9 cellular contexts compared by ENCODE assay signal in the genomic region with DNA sequence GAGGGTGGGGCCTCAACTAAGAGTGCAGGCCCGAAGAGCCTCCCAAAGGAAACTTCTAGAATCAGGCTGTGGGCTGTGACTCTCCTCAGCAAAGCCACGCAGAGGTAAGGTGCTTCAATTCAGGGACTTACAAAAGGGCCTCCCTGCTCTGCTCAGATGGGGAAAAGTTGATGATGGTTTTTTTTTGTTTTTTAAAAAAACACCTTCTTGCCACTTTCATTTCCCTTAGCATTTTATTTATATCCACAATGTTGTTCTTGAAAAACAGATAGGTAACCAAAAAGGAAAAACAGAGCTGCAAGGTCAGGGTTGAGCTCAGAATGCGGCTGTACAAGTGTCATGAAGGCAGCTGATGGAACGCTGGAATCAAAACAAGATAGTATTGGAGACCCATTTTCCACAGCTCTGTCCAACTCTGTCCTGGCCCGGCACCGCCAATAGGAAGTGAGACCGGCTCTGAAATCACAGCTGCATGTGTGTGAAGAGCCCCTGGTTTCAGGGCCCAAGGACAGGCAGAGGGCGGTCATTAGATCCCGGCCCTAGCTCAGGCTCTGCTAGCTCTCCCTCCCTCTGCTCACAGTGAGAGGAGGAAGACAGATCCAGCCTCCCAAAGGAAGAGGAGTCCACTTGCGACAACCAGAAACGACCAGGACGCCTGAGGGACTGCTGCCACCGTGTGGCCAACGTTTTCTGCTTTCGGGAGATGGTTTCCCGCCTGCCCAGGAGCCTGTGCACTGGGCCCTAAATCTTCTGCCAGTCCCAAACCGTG. TPM values are rescaled to one million over a fixed set of nuclear protein-coding genes. Genes with fewer than 3 reads are reported as not detected.
DNase-seq lines count a peak whose midpoint lies in the region; ATAC-seq and TF ChIP-seq lines count a peak whose summit lies in the region.
"Had no signal": no experiment of that assay in that cellular context is flagged by ENCODE, and none has a peak within 500 bp of the region (broad histone marks: within the 10 kb centered on the region; RNA-seq: fewer than 3 reads in every experiment).

No MANE protein-coding gene starts in this region.

- H3K36me3 ChIP-seq in SU-DHL-6 (ENCODE audit: low read length) (0 out of 2 replicates have a peak, but pooled peaks cover 4% of the 10 kb centered on the region), cardiac muscle cell (peaks cover 13% of the 10 kb centered on the region), trophoblast cell (ENCODE audit: control insufficient read depth in 1 of 2, insufficient read depth in 2 of 2, low read length in 2 of 2) (peaks cover 44 to 50% of the 10 kb centered on the region in 2 experiments), tibial artery (peaks cover 6 to 39% (median 24%) of the 10 kb centered on the region in 3 donors)

- H3K79me1 ChIP-seq in trophoblast cell (ENCODE audit: low read length) = no peaks in the 10 kb centered on the region

- no peaks in the 10 kb centered on the region for H3K27me3 Mint-ChIP-seq in activated naive CD8-positive, alpha-beta T cell treated with anti-CD3 and anti-CD28 coated beads, Interleukin-2, amount 50 U/mL, for 24 hours

- no peak overlapping the region for H2BK120ac ChIP-seq in trophoblast cell (ENCODE audit: insufficient read depth, low read length, poor library complexity)

- no peaks in the 10 kb centered on the region for H3F3A ChIP-seq in SU-DHL-6 (ENCODE audit: insufficient read depth)

- H3K18ac ChIP-seq in trophoblast cell (ENCODE audit: low read length) = no peak overlapping the region

- H3K36me3 Mint-ChIP-seq in activated naive CD8-positive, alpha-beta T cell treated with anti-CD3 and anti-CD28 coated beads, Interleukin-2, amount 50 U/mL, for 24 hours (ENCODE audit: low read depth) = peaks cover 25% of the 10 kb centered on the region

- no peak overlapping the region for H3K4me3 ChIP-seq in SU-DHL-6 (ENCODE audit: insufficient read depth, low read length, poor library complexity, severe bottlenecking)
- H3K4me3 ChIP-seq in cardiac muscle cell = no peak overlapping the region
- no peak overlapping the region for H3K4me3 ChIP-seq in trophoblast cell (ENCODE audit: low read depth, low read length)
- H3K4me3 ChIP-seq in tibial artery = peak overlapping the region; percentile 3 to 17

- peaks cover 31% of the 10 kb centered on the region for H3K4me1 ChIP-seq in cardiac muscle cell (ENCODE audit: low read depth)
- H3K4me1 ChIP-seq in trophoblast cell (ENCODE audit: control insufficient read depth in 1 of 2, insufficient read depth in 2 of 2, low read length in 2 of 2) = no peaks in the 10 kb centered on the region
- H3K4me1 ChIP-seq in tibial artery = peaks cover 19 to 31% (median 24%) of the 10 kb centered on the region in 4 donors

- H4K8ac ChIP-seq in trophoblast cell (ENCODE audit: low read depth, low read length) = no peak overlapping the region

- no peak overlapping the region for H2BK12ac ChIP-seq in trophoblast cell (ENCODE audit: low read length)

- peaks cover 40% of the 10 kb centered on the region for H3K4me1 Mint-ChIP-seq in activated naive CD8-positive, alpha-beta T cell treated with anti-CD3 and anti-CD28 coated beads, Interleukin-2, amount 50 U/mL, for 24 hours

- no peak overlapping the region for H2AK5ac ChIP-seq in trophoblast cell (ENCODE audit: low read length)

- H3K9ac ChIP-seq in SU-DHL-6 (ENCODE audit: low read length) = no peak overlapping the region
- no peak overlapping the region for H3K9ac ChIP-seq in trophoblast cell (ENCODE audit: low read length)

- H2BK5ac ChIP-seq in trophoblast cell (ENCODE audit: low read depth, low read length, poor library complexity) = no peak overlapping the region

- ATAC-seq in activated naive CD8-positive, alpha-beta T cell treated with anti-CD3 and anti-CD28 coated beads, Interleukin-2, amount 50 U/mL, for 24 hours = peak; percentile 52
- no peak for ATAC-seq in GM19351 (IDR thresholded peaks at IDR 0.05; ENCODE audit: unreplicated experiment)

- peak; percentile 70 for TF ChIP-seq CTCF in SU-DHL-6 (IDR thresholded peaks at IDR 0.05; ENCODE audit: insufficient read depth, low read length, poor library complexity, severe bottlenecking)
- peak; percentile 84 for TF ChIP-seq CTCF in cardiac muscle cell (IDR thresholded peaks at IDR 0.05; ENCODE audit: low read depth, low read length)
- TF ChIP-seq CTCF in tibial artery (IDR thresholded peaks at IDR 0.05) = peak; percentile 82 to 92

- no peak overlapping the region for H4K12ac ChIP-seq in trophoblast cell (ENCODE audit: low read depth, low read length)

- H3K9me2 ChIP-seq in SU-DHL-6 (replicated peaks; ENCODE audit: insufficient read depth, low read length) = no peaks in the 10 kb centered on the region

- no peaks in the 10 kb centered on the region for H3K27me3 ChIP-seq in SU-DHL-6 (ENCODE audit: low read length)
- no peaks in the 10 kb centered on the region for H3K27me3 ChIP-seq in cardiac muscle cell
- no peaks in the 10 kb centered on the region for H3K27me3 ChIP-seq in trophoblast cell (ENCODE audit: insufficient read depth, low read length)
- no peaks in the 10 kb centered on the region for H3K27me3 ChIP-seq in tibial artery

- H3K14ac ChIP-seq in trophoblast cell (ENCODE audit: low read length) = no peak overlapping the region

- H3K4ac ChIP-seq in trophoblast cell (ENCODE audit: low read depth, low read length) = no peak overlapping the region

- H3K4me2 ChIP-seq in SU-DHL-6 (ENCODE audit: low read depth, low read length, poor library complexity, severe bottlenecking) (no peak overlapping the region), trophoblast cell (ENCODE audit: low read length) (no peak overlapping the region)

- H3K23ac ChIP-seq in trophoblast cell (ENCODE audit: low read length) = no peak overlapping the region

- no peak overlapping the region for H3K27ac Mint-ChIP-seq in activated naive CD8-positive, alpha-beta T cell treated with anti-CD3 and anti-CD28 coated beads, Interleukin-2, amount 50 U/mL, for 24 hours

- H3K4me3 Mint-ChIP-seq in activated naive CD8-positive, alpha-beta T cell treated with anti-CD3 and anti-CD28 coated beads, Interleukin-2, amount 50 U/mL, for 24 hours = no peak overlapping the region

- H4K20me1 ChIP-seq in SU-DHL-6 (ENCODE audit: low read depth, low read length) = no peaks in the 10 kb centered on the region

- H4K91ac ChIP-seq in trophoblast cell (ENCODE audit: low read depth, low read length) = no peak overlapping the region

- H3K9me3 Mint-ChIP-seq in activated naive CD8-positive, alpha-beta T cell treated with anti-CD3 and anti-CD28 coated beads, Interleukin-2, amount 50 U/mL, for 24 hours = no peaks in the 10 kb centered on the region

- peak overlapping the region; percentile 30 for H3K27ac ChIP-seq in SU-DHL-6 (ENCODE audit: low read depth, low read length)
- H3K27ac ChIP-seq in cardiac muscle cell = peak overlapping the region; percentile 92
- H3K27ac ChIP-seq in trophoblast cell (ENCODE audit: low read depth, low read length) = no peak overlapping the region
- H3K27ac ChIP-seq in tibial artery = peak overlapping the region; percentile 82 to 86
- H3K27ac ChIP-seq: epithelial cell of prostate had no signal

- peak; percentile 62 for DNase-seq in DMS153 treated with DMSO at 0.1 percent for 48 hours (lab: John Stamatoyannopoulos, UW; ENCODE audit: unreplicated experiment)
- peak; percentile 83 for DNase-seq in KBM-7
- peak; percentile 79 for DNase-seq in activated naive CD8-positive, alpha-beta T cell treated with anti-CD3 and anti-CD28 coated beads, Interleukin-2, amount 50 U/mL, for 24 hours
- peak; percentile 93 for DNase-seq in cardiac muscle cell (ENCODE audit: low read depth in 1 of 2, low spot score in 1 of 2)
- peak; percentile 63 to 80 for DNase-seq in trophoblast cell
- peak; percentile 86 to 93 for DNase-seq in tibial artery

- H3K79me2 ChIP-seq in SU-DHL-6 (ENCODE audit: insufficient read depth, low read length) (0 out of 2 replicates have a peak, but pooled peaks cover 4% of the 10 kb centered on the region), trophoblast cell (ENCODE audit: control insufficient read depth, insufficient read depth, low read length, poor library complexity) (no peaks in the 10 kb centered on the region)

- in situ Hi-C loops in KBM-7 (cut with MboI; ENCODE audit: low pct_unique_long_range_greater_than_20kb, low sequenced_read_pairs) = loop anchor here (5.0 kb wide), 1 partner anchor 136 kb away; no protein-coding TSS in a partner anchor

- intact Hi-C loops in tibial artery (cut with DNase I; ENCODE audit: low total_unique reads) = loop anchor here (2.0 kb wide), 1 partner anchor 136 kb away; no protein-coding TSS in a partner anchor

- H2AFZ ChIP-seq in SU-DHL-6 (ENCODE audit: low read depth, low read length, severe bottlenecking) (no peak overlapping the region), trophoblast cell (ENCODE audit: insufficient read depth, low read length, poor library complexity) (peak overlapping the region; percentile 10)

- H3K9me3 ChIP-seq in SU-DHL-6 (ENCODE audit: insufficient read depth, low read length) (no peaks in the 10 kb centered on the region), cardiac muscle cell (ENCODE audit: low read depth) (no peaks in the 10 kb centered on the region), trophoblast cell (ENCODE audit: insufficient read depth, low read depth, low read length) (no peaks in the 10 kb centered on the region), tibial artery (no peaks in the 10 kb centered on the region)

- WGBS in trophoblast cell (ENCODE audit: extremely low coverage, insufficient coverage, insufficient read length) = no CpG with 5 or more reads among the region's 17 CpGs

RNA-seq across cellular contexts. Expression of gene KLF2, which starts 58.3 kb away (rescaled TPM):
- 7.8 and 13.4 TPM in 2 replicates for total RNA-seq in cardiac muscle cell
- 10.9 and 12.1 TPM in 2 replicates for polyA plus RNA-seq in cardiac muscle cell
- polyA plus RNA-seq in trophoblast cell (2013) = 1.0 and 1.2 TPM in 2 replicates

Comparison
In these comparisons a context has a peak if more than half of its experiments do, and no peak if none do; other contexts are left out.
1. H3K4me3 ChIP-seq: peak in tibial artery (2 of 2); none in SU-DHL-6 (single experiment), cardiac muscle cell (single experiment) and trophoblast cell (single experiment).
2. Peak in every context shown above with its lines, with median percentiles within 50 percentile points of each other: DNase-seq and CTCF ChIP-seq.